8 cellular contexts compared by ENCODE assay signal in genomic region chr14:81211844-81212243, GRCh38. TPM values are rescaled to one million over a fixed set of nuclear protein-coding genes. Genes with fewer than 3 reads are reported as not detected.
DNase-seq lines count a peak whose midpoint lies in the region; ATAC-seq and TF ChIP-seq lines count a peak whose summit lies in the region.

No MANE protein-coding gene starts in this region.

- DNase-seq in AML-193 (lab: John Stamatoyannopoulos, UW) (peak; percentile 8 to 37), GM13977 (ENCODE audit: low spot score) (no peak), esophagus muscularis mucosa (ENCODE audit: extremely low spot score) (no peak), posterior cingulate gyrus (peak in 6 of 10 donors; percentile 28 to 51 (median 36)), stomach (no peak), NCI-H1436 treated with DMSO at 0.1 percent for 48 hours (lab: John Stamatoyannopoulos, UW) (no peak)

- no peaks in the 10 kb centered on the region for H3K27me3 ChIP-seq in esophagus muscularis mucosa
- no peaks in the 10 kb centered on the region for H3K27me3 ChIP-seq in stomach

- peaks cover 5 to 23% (median 14%) of the 10 kb centered on the region in 4 donors for H3K4me1 ChIP-seq in esophagus muscularis mucosa
- peaks cover 0 to 60% (median 16%) of the 10 kb centered on the region in 4 donors for H3K4me1 ChIP-seq in stomach

- TF ChIP-seq POLR2A in esophagus muscularis mucosa (IDR thresholded peaks at IDR 0.05; ENCODE audit: low read depth) (no peak), stomach (IDR thresholded peaks at IDR 0.05) (no peak)

- intact Hi-C loops in esophagus muscularis mucosa (cut with DNase I) (no loop called here), posterior cingulate gyrus (cut with DNase I) (loop anchor here (1.0 to 2.0 kb wide), 2 partner anchors 215 to 258 kb away; no protein-coding TSS in a partner anchor), stomach (cut with DNase I; ENCODE audit: low total_unique reads) (no loop called here)

- in situ Hi-C loops in GM13977 (cut with MboI; ENCODE audit: low pct_unique_long_range_greater_than_20kb, low sequenced_read_pairs, unreplicated experiment), result no loop called here

- ATAC-seq in HG03060 (IDR thresholded peaks at IDR 0.05; ENCODE audit: low read depth, unreplicated experiment) (peak; percentile 75), SK-N-SH treated with all-trans-retinoic acid at 6 μM for 48 hours (peak; percentile 73)

- WGBS in esophagus muscularis mucosa, result 52% methylated on average over 2 of the region's 2 CpGs
- 16 to 43% (median 24%) methylated on average over 2 of the region's 2 CpGs for WGBS in stomach, 5 donors

- TF ChIP-seq EP300 in esophagus muscularis mucosa (IDR thresholded peaks at IDR 0.05) (no peak), stomach (IDR thresholded peaks at IDR 0.05) (no peak)

- no peak overlapping the region for H3K4me3 ChIP-seq in esophagus muscularis mucosa
- H3K4me3 ChIP-seq in stomach, result no peak overlapping the region

- H3K27ac ChIP-seq in esophagus muscularis mucosa (replicated peaks in 1 of 4) (no peak overlapping the region), stomach (no peak overlapping the region)

- H3K9me3 ChIP-seq in esophagus muscularis mucosa (no peaks in the 10 kb centered on the region), stomach (no peaks in the 10 kb centered on the region)

- H3K36me3 ChIP-seq in esophagus muscularis mucosa, result peaks cover 13 to 55% (median 43%) of the 10 kb centered on the region in 4 donors
- H3K36me3 ChIP-seq in stomach, result peaks cover 12 to 79% (median 60%) of the 10 kb centered on the region in 4 donors

- TF ChIP-seq CTCF in GM13977 (IDR thresholded peaks at IDR 0.05; ENCODE audit: extremely low read depth, insufficient read depth, missing control alignments), result peak; percentile 51
- peak; percentile 23 to 49 (median 47) for TF ChIP-seq CTCF in esophagus muscularis mucosa (IDR thresholded peaks at IDR 0.05)
- TF ChIP-seq CTCF in stomach (IDR thresholded peaks at IDR 0.05), result peak in 3 of 7 experiments; percentile 14 to 22 (median 16)

TF ChIP-seq in SK-N-SH treated with all-trans-retinoic acid at 6 μM for 48 hours, 23 proteins besides CTCF, POLR2A, EP300 and RAD21:
- TF ChIP-seq BACH2 (CRISPR knock-in tag; IDR thresholded peaks at IDR 0.05; ENCODE audit: borderline replicate concordance), result no peak
- TF ChIP-seq, protein P1, sequence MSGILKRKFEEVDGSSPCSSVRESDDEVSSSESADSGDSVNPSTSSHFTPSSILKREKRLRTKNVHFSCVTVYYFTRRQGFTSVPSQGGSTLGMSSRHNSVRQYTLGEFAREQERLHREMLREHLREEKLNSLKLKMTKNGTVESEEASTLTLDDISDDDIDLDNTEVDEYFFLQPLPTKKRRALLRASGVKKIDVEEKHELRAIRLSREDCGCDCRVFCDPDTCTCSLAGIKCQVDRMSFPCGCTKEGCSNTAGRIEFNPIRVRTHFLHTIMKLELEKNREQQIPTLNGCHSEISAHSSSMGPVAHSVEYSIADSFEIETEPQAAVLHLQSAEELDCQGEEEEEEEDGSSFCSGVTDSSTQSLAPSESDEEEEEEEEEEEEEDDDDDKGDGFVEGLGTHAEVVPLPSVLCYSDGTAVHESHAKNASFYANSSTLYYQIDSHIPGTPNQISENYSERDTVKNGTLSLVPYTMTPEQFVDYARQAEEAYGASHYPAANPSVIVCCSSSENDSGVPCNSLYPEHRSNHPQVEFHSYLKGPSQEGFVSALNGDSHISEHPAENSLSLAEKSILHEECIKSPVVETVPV (CRISPR knock-in tag; IDR thresholded peaks at IDR 0.05), result no peak
- no peak for TF ChIP-seq ZNF8 (CRISPR knock-in tag; IDR thresholded peaks at IDR 0.05)
- no peak for TF ChIP-seq CSDC2 (CRISPR knock-in tag; IDR thresholded peaks at IDR 0.05)
- no peak for TF ChIP-seq RARB (CRISPR knock-in tag; IDR thresholded peaks at IDR 0.05)
- TF ChIP-seq ISL1 (CRISPR knock-in tag; IDR thresholded peaks at IDR 0.05), result no peak
- TF ChIP-seq ESRRG (CRISPR knock-in tag; IDR thresholded peaks at IDR 0.05), result no peak
- no peak for TF ChIP-seq OSR1 (CRISPR knock-in tag; IDR thresholded peaks at IDR 0.05)
- TF ChIP-seq TSHZ2 (CRISPR knock-in tag; IDR thresholded peaks at IDR 0.05), result no peak
- no peak for TF ChIP-seq ZNF565 (CRISPR knock-in tag; conservative IDR thresholded peaks at IDR 0.05; ENCODE audit: low read depth)
- TF ChIP-seq, protein P2, sequence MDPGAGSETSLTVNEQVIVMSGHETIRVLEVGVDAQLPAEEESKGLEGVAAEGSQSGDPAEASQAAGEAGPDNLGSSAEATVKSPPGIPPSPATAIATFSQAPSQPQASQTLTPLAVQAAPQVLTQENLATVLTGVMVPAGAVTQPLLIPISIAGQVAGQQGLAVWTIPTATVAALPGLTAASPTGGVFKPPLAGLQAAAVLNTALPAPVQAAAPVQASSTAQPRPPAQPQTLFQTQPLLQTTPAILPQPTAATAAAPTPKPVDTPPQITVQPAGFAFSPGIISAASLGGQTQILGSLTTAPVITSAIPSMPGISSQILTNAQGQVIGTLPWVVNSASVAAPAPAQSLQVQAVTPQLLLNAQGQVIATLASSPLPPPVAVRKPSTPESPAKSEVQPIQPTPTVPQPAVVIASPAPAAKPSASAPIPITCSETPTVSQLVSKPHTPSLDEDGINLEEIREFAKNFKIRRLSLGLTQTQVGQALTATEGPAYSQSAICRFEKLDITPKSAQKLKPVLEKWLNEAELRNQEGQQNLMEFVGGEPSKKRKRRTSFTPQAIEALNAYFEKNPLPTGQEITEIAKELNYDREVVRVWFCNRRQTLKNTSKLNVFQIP (CRISPR knock-in tag; IDR thresholded peaks at IDR 0.05; ENCODE audit: borderline replicate concordance, low read depth), result no peak
- no peak for TF ChIP-seq SNAI2 (CRISPR knock-in tag; IDR thresholded peaks at IDR 0.05)
- no peak for TF ChIP-seq ARNTL (CRISPR knock-in tag; IDR thresholded peaks at IDR 0.05; ENCODE audit: borderline replicate concordance, low read depth)
TF ChIP-seq in SK-N-SH treated with all-trans-retinoic acid at 6 μM for 48 hours: peak in this region for 0.

RNA-seq across cellular contexts. Expression of gene GTF2A1, which starts 8.9 kb away (rescaled TPM):
- total RNA-seq in esophagus muscularis mucosa (10 to 100 TPM; 17.1 to 35.1 (median 28.4) TPM), stomach (10 to 100 TPM in 3 of 5 donors, 1 to 10 TPM in 2; 2.0 to 73.5 (median 10.7) TPM)
- 1 to 10 TPM; 4.7 to 7.9 (median 5.4) TPM for polyA plus RNA-seq in stomach

Comparison
In these comparisons a context has a peak if more than half of its experiments do, and no peak if none do; other contexts are left out.
1. DNase-seq: peak in AML-193 (2 of 2) and posterior cingulate gyrus (6 of 10); none in GM13977 (single experiment), esophagus muscularis mucosa (single experiment), stomach (single experiment) and NCI-H1436 treated with DMSO at 0.1 percent for 48 hours (single experiment).